Comparison of ENCODE assay signal across 9 cellular contexts in the genomic region with DNA sequence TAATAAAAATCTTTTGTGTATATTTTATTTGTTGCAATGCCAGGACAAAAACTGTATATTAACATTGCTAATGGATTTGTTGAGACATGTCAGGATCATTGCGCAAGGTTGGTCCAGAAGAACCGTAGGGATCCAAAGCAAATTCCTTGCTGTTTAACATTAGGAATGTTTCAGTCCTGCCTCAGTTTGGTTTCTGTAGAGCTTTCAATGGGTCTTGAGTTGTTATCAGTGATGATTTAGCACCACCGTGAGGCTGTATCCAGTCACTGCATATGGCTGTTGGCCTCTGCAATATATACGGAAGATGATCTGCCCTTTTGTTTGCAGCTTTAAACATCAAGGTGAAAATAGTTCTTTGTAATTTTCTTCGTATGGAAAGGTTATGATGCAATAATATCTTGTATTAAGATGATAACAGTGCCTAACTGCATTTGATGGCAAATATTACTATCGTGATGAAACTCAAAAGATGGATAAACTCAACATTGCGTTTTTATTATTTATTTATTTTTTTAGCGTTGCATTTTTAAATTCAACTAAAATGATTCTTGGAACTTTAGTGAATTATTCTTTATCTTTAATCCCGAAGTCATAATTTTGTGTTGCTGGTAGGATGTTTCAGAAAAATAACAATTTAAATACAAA.
DNase-seq lines count a peak whose midpoint lies in the region; ATAC-seq and TF ChIP-seq lines count a peak whose summit lies in the region.
"Had no signal": no experiment of that assay in that cellular context is flagged by ENCODE, and none has a peak within 500 bp of the region (broad histone marks: within the 10 kb centered on the region; RNA-seq: fewer than 3 reads in every experiment).

No MANE protein-coding gene starts in this region.

- H3K4me3 ChIP-seq in AG09309 (ENCODE audit: control insufficient read depth, low read depth, low read length) (no peak overlapping the region), fibroblast of mammary gland (ENCODE audit: control insufficient read depth, low read depth, low read length) (no peak overlapping the region)
- H3K4me3 ChIP-seq: skin epidermis had no signal

- H3K9me3 Mint-ChIP-seq in naive thymus-derived CD8-positive, alpha-beta T cell: no peaks in the 10 kb centered on the region

- ATAC-seq in HG03103 (IDR thresholded peaks at IDR 0.05; ENCODE audit: low read depth, unreplicated experiment): peak; percentile 75
- ATAC-seq in naive thymus-derived CD8-positive, alpha-beta T cell: peak; percentile 33 to 39
- ATAC-seq in GM21528 (IDR thresholded peaks at IDR 0.05; ENCODE audit: low FRiP score, unreplicated experiment): no peak

- H3K4me3 Mint-ChIP-seq in naive thymus-derived CD8-positive, alpha-beta T cell: no peak overlapping the region

- peaks cover 3 to 13% (median 11%) of the 10 kb centered on the region in 4 donors for H3K4me1 Mint-ChIP-seq in naive thymus-derived CD8-positive, alpha-beta T cell

- POLR2A ChIA-PET in naive thymus-derived CD8-positive, alpha-beta T cell (lab: Charles Lee): no interaction called here

- H3K27ac Mint-ChIP-seq in naive thymus-derived CD8-positive, alpha-beta T cell: no peak overlapping the region

- TF ChIP-seq CTCF in AG09309 (IDR thresholded peaks at IDR 0.05; ENCODE audit: control insufficient read depth, insufficient read depth, low read depth, low read length, missing control alignments) (peak; percentile 85), GM13977 (IDR thresholded peaks at IDR 0.05; ENCODE audit: extremely low read depth, insufficient read depth, missing control alignments) (peak; percentile 92), fibroblast of mammary gland (conservative IDR thresholded peaks at IDR 0.05; ENCODE audit: control insufficient read depth, insufficient read depth, low read depth, low read length) (peak; percentile 94)

- H3K27me3 Mint-ChIP-seq in naive thymus-derived CD8-positive, alpha-beta T cell: no peaks in the 10 kb centered on the region

- H3K36me3 Mint-ChIP-seq in naive thymus-derived CD8-positive, alpha-beta T cell: no peaks in the 10 kb centered on the region

- in situ Hi-C loops in GM13977 (cut with MboI; ENCODE audit: low pct_unique_long_range_greater_than_20kb, low sequenced_read_pairs, unreplicated experiment): no loop called here

- DNase-seq in AG09309 (ENCODE audit: low read depth) (peak; percentile 72), GM13977 (ENCODE audit: low spot score) (peak; percentile 46), NCI-H2196 treated with DMSO at 0.1 percent for 48 hours (lab: John Stamatoyannopoulos, UW; ENCODE audit: unreplicated experiment) (peak; percentile 62), fibroblast of mammary gland (ENCODE audit: low read depth) (peak; percentile 84)
- DNase-seq in activated CD4-positive, alpha-beta T cell treated with anti-CD3 and anti-CD28 coated beads for 48 hours: peak; percentile 41
- peak in 6 of 10 donors; percentile 0 to 26 (median 14) for DNase-seq in naive thymus-derived CD8-positive, alpha-beta T cell

Comparison
In these comparisons a context has a peak if more than half of its experiments do, and no peak if none do; other contexts are left out.
1. DNase-seq: peak in every context shown above with its lines; median percentile 84 in fibroblast of mammary gland; 72 in AG09309; 62 in NCI-H2196 treated with DMSO at 0.1 percent for 48 hours; 46 in GM13977; 41 in activated CD4-positive, alpha-beta T cell treated with anti-CD3 and anti-CD28 coated beads for 48 hours; 14 in naive thymus-derived CD8-positive, alpha-beta T cell.